8 cellular contexts compared by ENCODE assay signal in genomic region chr10:7818295-7819125, GRCh38. TPM values are rescaled to one million over a fixed set of nuclear protein-coding genes. Genes with fewer than 3 reads are reported as not detected.
DNase-seq lines count a peak whose midpoint lies in the region; ATAC-seq and TF ChIP-seq lines count a peak whose summit lies in the region.

Gene TAF3 (plus strand): TSS chr10:7818505. CDS start chr10:7818710, 205 bp downstream.

- ATAC-seq in GM21529 (IDR thresholded peaks at IDR 0.05; ENCODE audit: unreplicated experiment): peak; percentile 79
- peak; percentile 96 for ATAC-seq in esophagus mucosa

- H3K36me3 ChIP-seq in PC-9 (ENCODE audit: low read depth) (no peaks in the 10 kb centered on the region), muscle layer of colon (ENCODE audit: insufficient read depth, low read length) (no peaks in the 10 kb centered on the region)

- H2AFZ ChIP-seq in PC-9: peak within 1 kb of the TSS; percentile 92

- peak within 1 kb of the TSS; percentile 92 for H3K4me2 ChIP-seq in PC-9

- H3K27ac ChIP-seq in PC-9 (peak within 1 kb of the TSS; percentile 78), muscle layer of colon (ENCODE audit: low read depth, low read length) (peak within 1 kb of the TSS; percentile 69)

- H3K9me3 ChIP-seq in PC-9 (ENCODE audit: insufficient read depth, low read depth) (no peaks in the 10 kb centered on the region), muscle layer of colon (ENCODE audit: low read length) (no peaks in the 10 kb centered on the region)

- H3K79me2 ChIP-seq in PC-9 (ENCODE audit: low read depth): peaks cover 24% of the 10 kb centered on the region

- peak within 1 kb of the TSS; percentile 50 for H3K9ac ChIP-seq in muscle layer of colon (ENCODE audit: low read length)

- H3K4me3 ChIP-seq in PC-9: peak within 1 kb of the TSS; percentile 82
- H3K4me3 ChIP-seq in muscle layer of colon (ENCODE audit: low read depth in 1 of 2, low read length in 2 of 2): peak within 1 kb of the TSS; percentile 43 to 98

- BruUV-seq in PC-9 (replicated peaks; lab: Mats Ljungman, UMichigan): no TSS peak

- H3K9me2 ChIP-seq in PC-9 (ENCODE audit: insufficient read depth): no peaks in the 10 kb centered on the region

- CTCF ChIA-PET in PC-9 (lab: Charles Lee): no interaction called here

- no peaks in the 10 kb centered on the region for H3K9me3 Mint-ChIP-seq in activated T-cell treated with anti-CD3 and anti-CD28 coated beads, Interleukin-2, amount 50 U/mL, for 24 hours

- TF ChIP-seq CTCF in PC-9 (conservative IDR thresholded peaks at IDR 0.05): no peak

- H3K4me1 ChIP-seq in PC-9 (replicated peaks; ENCODE audit: insufficient read depth) (peaks cover 14% of the 10 kb centered on the region; the same call in 1 of the 2 replicates), muscle layer of colon (ENCODE audit: insufficient read depth, low read length) (peaks cover 9% of the 10 kb centered on the region)

- intact Hi-C loops in PC-9 (cut with micrococcal nuclease; ENCODE audit: unreplicated experiment): loop anchor here (1.0 kb wide), 1 partner anchor 30 kb away; the partner anchor contains the start of gene ATP5F1C

- H3K27me3 ChIP-seq in PC-9 (ENCODE audit: insufficient read depth, low read depth): no peaks in the 10 kb centered on the region
- H3K27me3 ChIP-seq in muscle layer of colon (ENCODE audit: control insufficient read depth in 1 of 2, insufficient read depth in 2 of 2, low read length in 2 of 2): no peaks in the 10 kb centered on the region

- H3K4me3 Mint-ChIP-seq in activated T-cell treated with anti-CD3 and anti-CD28 coated beads, Interleukin-2, amount 50 U/mL, for 24 hours: peak within 1 kb of the TSS; percentile 91

- no peaks in the 10 kb centered on the region for H3F3A ChIP-seq in PC-9 (ENCODE audit: insufficient read depth, low read depth)

- no peaks in the 10 kb centered on the region; the same call in 1 of the 2 replicates for H4K20me1 ChIP-seq in PC-9 (ENCODE audit: insufficient read depth)

- POLR2A ChIA-PET in PC-9 (lab: Charles Lee; ENCODE audit: unreplicated experiment): interaction anchor here (0.5 to 0.7 kb wide), 4 partner anchors 54 to 1431 kb away, joined by 4 to 13 read pairs (median 8); no protein-coding TSS in a partner anchor

- peaks cover 36% of the 10 kb centered on the region for H3K36me3 Mint-ChIP-seq in activated T-cell treated with anti-CD3 and anti-CD28 coated beads, Interleukin-2, amount 50 U/mL, for 24 hours (ENCODE audit: low read depth)

- H3K27ac Mint-ChIP-seq in activated T-cell treated with anti-CD3 and anti-CD28 coated beads, Interleukin-2, amount 50 U/mL, for 24 hours: peak within 1 kb of the TSS; percentile 92

- peaks cover 33% of the 10 kb centered on the region for H3K4me1 Mint-ChIP-seq in activated T-cell treated with anti-CD3 and anti-CD28 coated beads, Interleukin-2, amount 50 U/mL, for 24 hours (ENCODE audit: low read depth)

- DNase-seq in DMS53 treated with DMSO at 0.1 percent for 48 hours (lab: John Stamatoyannopoulos, UW; ENCODE audit: unreplicated experiment) (peak; percentile 91), HuH-7.5 (ENCODE audit: low spot score) (peak; percentile 49), PC-9 (peak; percentile 76 to 93)
- peak; percentile 96 for DNase-seq in activated T-cell treated with anti-CD3 and anti-CD28 coated beads, Interleukin-2, amount 50 U/mL, for 24 hours
- DNase-seq in stimulated activated CD8-positive, alpha-beta memory T cell treated with anti-CD3 and anti-CD28 coated beads, Interleukin-4, amount 100 ng/mL, for 48 hours: peak; percentile 95

- H3K27me3 Mint-ChIP-seq in activated T-cell treated with anti-CD3 and anti-CD28 coated beads, Interleukin-2, amount 50 U/mL, for 24 hours: no peaks in the 10 kb centered on the region

RNA-seq across cellular contexts. Expression of gene TAF3, which starts in this region (rescaled TPM):
- 7.2 and 7.7 TPM in 2 replicates for total RNA-seq in PC-9 (2021)
- total RNA-seq in esophagus mucosa: 3.3 TPM

Comparison
In these comparisons a context has a peak if more than half of its experiments do, and no peak if none do; other contexts are left out.
1. Peak in every context shown above with its lines: DNase-seq, ATAC-seq, H3K4me3 ChIP-seq and H3K27ac ChIP-seq.